Comparison of ENCODE assay signal across 10 cellular contexts in the genomic region with DNA sequence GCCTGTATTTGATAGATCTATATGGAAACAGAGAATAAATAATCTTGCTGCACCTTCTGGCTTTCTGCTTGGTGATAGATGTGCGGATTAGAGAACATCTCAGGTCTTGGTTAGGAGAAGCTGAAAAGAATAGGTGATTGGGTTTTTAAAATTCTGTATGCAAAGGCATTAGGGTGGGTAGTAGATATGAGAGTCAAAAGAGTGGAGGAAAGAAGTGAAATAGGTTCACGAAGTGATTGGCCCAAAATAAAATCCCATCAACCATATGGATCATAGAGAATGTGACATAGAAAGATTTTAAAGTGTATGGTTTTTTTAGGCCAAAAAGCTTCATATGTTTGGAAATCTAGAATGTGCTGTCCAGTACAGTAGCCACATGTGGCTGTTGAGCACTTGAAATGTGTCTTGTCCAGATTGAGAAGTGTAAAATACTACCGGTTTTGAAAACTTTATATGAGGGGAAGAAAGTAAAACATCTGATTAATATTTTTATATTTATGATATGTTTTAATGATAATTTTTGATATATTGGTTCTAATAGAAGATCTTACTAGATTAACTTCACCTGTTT. TPM values are rescaled to one million over a fixed set of nuclear protein-coding genes. Genes with fewer than 3 reads are reported as not detected.
DNase-seq lines count a peak whose midpoint lies in the region; ATAC-seq and TF ChIP-seq lines count a peak whose summit lies in the region.
"Had no signal": no experiment of that assay in that cellular context is flagged by ENCODE, and none has a peak within 500 bp of the region (broad histone marks: within the 10 kb centered on the region; RNA-seq: fewer than 3 reads in every experiment).

No MANE protein-coding gene starts in this region.

- H3K27me3 ChIP-seq in AG04450 (ENCODE audit: control insufficient read depth, insufficient read depth, low read length) (no peaks in the 10 kb centered on the region), HUES48 (ENCODE audit: control insufficient read depth, insufficient read depth, low read length) (peaks cover 18% of the 10 kb centered on the region), foreskin keratinocyte (no peaks in the 10 kb centered on the region)

- ATAC-seq in natural killer cell (no peak), foreskin keratinocyte (no peak), GM21423 (IDR thresholded peaks at IDR 0.05; ENCODE audit: unreplicated experiment) (no peak)

- POLR2A ChIA-PET in AG04450 (lab: Yijun Ruan, JAX), result no interaction called here

- H3K27ac ChIP-seq in AG04450 (ENCODE audit: low read depth, low read length) (no peak overlapping the region), HUES48 (ENCODE audit: low read depth, low read length) (no peak overlapping the region), foreskin keratinocyte (no peak overlapping the region)

- H3K9me3 ChIP-seq in AG04450 (ENCODE audit: control insufficient read depth, insufficient read depth, low read length) (no peaks in the 10 kb centered on the region), HUES48 (ENCODE audit: control insufficient read depth, insufficient read depth, low read length) (no peaks in the 10 kb centered on the region)

- TF ChIP-seq CTCF in AG04450 (IDR thresholded peaks at IDR 0.05; ENCODE audit: low read depth, low read length) (no peak), cardiac fibroblast (IDR thresholded peaks at IDR 0.05; ENCODE audit: low read depth, low read length) (no peak), natural killer cell (IDR thresholded peaks at IDR 0.05) (no peak), foreskin keratinocyte (conservative IDR thresholded peaks at IDR 0.05) (no peak)

- no peaks in the 10 kb centered on the region for H3K36me3 Mint-ChIP-seq in natural killer cell

- no peaks in the 10 kb centered on the region for H3K9me3 Mint-ChIP-seq in natural killer cell

- H3K9ac ChIP-seq in HUES48 (ENCODE audit: low read depth, low read length), result no peak overlapping the region

- H3K4me1 ChIP-seq in HUES48 (ENCODE audit: control insufficient read depth, insufficient read depth, low read length), result peaks cover 24% of the 10 kb centered on the region
- H3K4me1 ChIP-seq in foreskin keratinocyte, result peaks cover 38% of the 10 kb centered on the region

- peak overlapping the region; percentile 81 to 84 for H3K27ac Mint-ChIP-seq in natural killer cell

- intact Hi-C loops in natural killer cell (cut with micrococcal nuclease), result loop anchor here (10.0 kb wide), 1 partner anchor 133 kb away; no protein-coding TSS in a partner anchor

- DNase-seq in AG04450 (ENCODE audit: low read depth, low spot score) (no peak), cardiac fibroblast (ENCODE audit: low read depth in 2 of 2) (no peak), natural killer cell (no peak), ACHN (no peak), foreskin keratinocyte (no peak), islet precursor cell (no peak)
- DNase-seq: GF-D8, hippocampal formation had no signal

- no peaks in the 10 kb centered on the region for H3K27me3 Mint-ChIP-seq in natural killer cell (ENCODE audit: low read depth in 2 of 2)

- in situ Hi-C loops in ACHN (cut with HindIII; ENCODE audit: low pct_ligation_motif_present, low pct_unique_long_range_greater_than_20kb, low sequenced_read_pairs), result no loop called here

- peaks cover 72 to 81% of the 10 kb centered on the region in 2 donors for H3K4me1 Mint-ChIP-seq in natural killer cell

- CTCF ChIA-PET in AG04450 (lab: Charles Lee), result interaction anchor here (0.6 kb wide), 1 partner anchor 201 kb away, joined by 3 read pairs; no protein-coding TSS in a partner anchor

- peak overlapping the region; percentile 97 for H3K4me3 Mint-ChIP-seq in natural killer cell

- H3K4me3 ChIP-seq in AG04450 (ENCODE audit: low read depth, low read length), result peak overlapping the region; percentile 76
- peak overlapping the region; percentile 83; the same call in 1 of the 2 replicates for H3K4me3 ChIP-seq in HUES48 (ENCODE audit: low read depth, low read length)
- H3K4me3 ChIP-seq in cardiac fibroblast (replicated peaks in 1 of 2; ENCODE audit: low read depth in 2 of 2, low read length in 2 of 2), result peak overlapping the region; percentile 81 to 84

- no peaks in the 10 kb centered on the region for H3K36me3 ChIP-seq in HUES48 (ENCODE audit: control insufficient read depth, insufficient read depth, low read length)

RNA-seq across cellular contexts. Expression of a gene that starts 2.8 kb away (rescaled TPM):
- polyA plus RNA-seq in AG04450 (2011; rRNA removed), result 92.1 and 95.5 TPM in 2 replicates
- polyA minus RNA-seq in AG04450 (2011; rRNA and poly(A)+ RNA removed), result 295 and 329 TPM in 2 replicates
- 100 to 1,000 TPM; 600 to 704 (median 607) TPM for total RNA-seq in natural killer cell
- total RNA-seq in foreskin keratinocyte, result 66.8 and 72.7 TPM in 2 replicates
- polyA plus RNA-seq in foreskin keratinocyte, result 14.1 and 16.8 TPM in 2 replicates
